19 cellular contexts compared by ENCODE assay signal in the genomic region with DNA sequence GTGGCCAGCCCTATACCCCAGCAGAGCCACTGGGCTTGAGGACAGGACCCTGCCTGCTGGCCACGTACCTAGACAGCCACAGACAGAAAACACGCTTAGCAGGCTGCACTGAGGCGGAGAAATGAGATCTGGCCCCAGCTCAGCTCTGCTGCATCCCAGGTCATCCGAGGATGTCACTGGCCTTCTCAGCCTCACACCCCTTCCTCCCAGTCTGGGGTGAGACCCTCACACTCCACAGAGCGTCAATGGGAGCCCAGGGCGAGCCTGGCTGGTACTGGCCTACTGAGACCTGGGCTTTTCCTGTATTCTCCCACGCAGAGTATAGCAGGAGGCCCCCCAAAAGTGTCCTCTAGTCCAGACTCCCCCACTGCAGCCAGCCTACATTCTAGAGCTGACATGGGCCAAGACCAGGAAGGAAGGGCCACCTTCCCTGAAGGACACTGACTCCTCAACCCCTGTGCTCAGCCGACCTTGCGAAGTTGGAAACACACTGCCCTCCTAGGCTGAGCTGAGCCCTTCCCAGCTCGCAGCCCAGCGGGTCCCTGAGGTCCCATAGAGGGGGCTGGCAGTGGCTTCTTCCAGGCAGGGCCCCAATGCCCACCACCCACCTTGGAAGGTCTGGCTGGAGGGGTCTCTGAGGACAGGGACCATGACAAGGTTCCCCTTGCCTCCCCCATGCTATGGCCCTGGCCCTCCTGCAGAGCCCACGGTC.
A peak's percentile ranks its signal among the peaks of the same experiment; 100 is the strongest.
DNase-seq lines count a peak whose midpoint lies in the region; ATAC-seq, FAIRE-seq and TF ChIP-seq lines count a peak whose summit lies in the region.
"Had no signal": no experiment of that assay in that cellular context is flagged by ENCODE, and none has a peak within 500 bp of the region (broad histone marks: within the 10 kb centered on the region; RNA-seq: fewer than 3 reads in every experiment).

No MANE protein-coding gene starts in this region.

- intact Hi-C loops in ascending aorta (cut with DNase I) (loop anchor here (1.0 to 5.0 kb wide), 3 partner anchors 118 to 227 kb away; a partner anchor contains a TSS), HepG2 (cut with micrococcal nuclease; ENCODE audit: unreplicated experiment) (no loop called here), sigmoid colon (cut with DNase I) (no loop called here)

- H4K20me1 ChIP-seq in HepG2 (ENCODE audit: insufficient read depth, low read length): no peaks in the 10 kb centered on the region

- no peak for FAIRE-seq in HepG2 (lab: Jason Lieb, UNC)

- no peaks in the 10 kb centered on the region for H3K9me3 ChIP-seq in ascending aorta
- no peaks in the 10 kb centered on the region for H3K9me3 ChIP-seq in HepG2 (ENCODE audit: low read length)
- H3K9me3 ChIP-seq in sigmoid colon: no peaks in the 10 kb centered on the region
- H3K9me3 ChIP-seq: Caco-2 had no signal

- DNase-seq in HL-60 (ENCODE audit: low read depth in 1 of 2, low spot score in 1 of 2): no peak
- DNase-seq in ascending aorta (ENCODE audit: low spot score in 2 of 2): no peak
- no peak for DNase-seq in HepG2 (ENCODE audit: low spot score)
- peak; percentile 46 for DNase-seq in sigmoid colon
- DNase-seq in T1000 (lab: John Stamatoyannopoulos, UW): no peak
- no peak for DNase-seq in coronary artery (ENCODE audit: low spot score)
- DNase-seq in stimulated activated naive CD4-positive, alpha-beta T cell treated with Interleukin-2 at 50 U/mL for 16 hours (lab: John Stamatoyannopoulos, UW): no peak
- DNase-seq: ACHN; AML-193; Caco-2; CD4-positive, CD25-positive, alpha-beta regulatory T cell; DMS153; HCEC 1CT; KBM-7; NCI-H1417 treated with DMSO at 0.1 percent for 48 hours; NCI-H1930; NCI-H446; NCI-H69; NK-92 treated with Interleukin-12 subunit alpha and Interleukin-12 subunit beta, amount 100 ng/mL, for 24 hours had no signal

- no peaks in the 10 kb centered on the region for H3K79me2 ChIP-seq in HepG2 (ENCODE audit: insufficient read depth, low read length)

- H3K36me3 ChIP-seq in ascending aorta: no peaks in the 10 kb centered on the region
- no peaks in the 10 kb centered on the region for H3K36me3 ChIP-seq in HepG2 (replicated peaks in 1 of 2; ENCODE audit: control insufficient read depth in 1 of 2, insufficient read depth in 2 of 2, low read length in 2 of 2)
- no peaks in the 10 kb centered on the region for H3K36me3 ChIP-seq in sigmoid colon

- H3K4me3 ChIP-seq in HL-60 (replicated peaks; ENCODE audit: insufficient read depth, low read length) (no peak overlapping the region), ascending aorta (no peak overlapping the region), HepG2 (replicated peaks in 1 of 3; ENCODE audit: insufficient read depth in 1 of 3, low read depth in 2 of 3, low read length in 3 of 3) (no peak overlapping the region), sigmoid colon (no peak overlapping the region), coronary artery (no peak overlapping the region)

- H3K4me1 ChIP-seq in ascending aorta (peaks cover 6 to 28% of the 10 kb centered on the region in 2 donors), HepG2 (ENCODE audit: insufficient read depth, low read length) (peaks cover 9% of the 10 kb centered on the region), sigmoid colon (peaks cover 0 to 14% (median 4%) of the 10 kb centered on the region in 4 donors)

- TF ChIP-seq EP300 in HepG2 (IDR thresholded peaks at IDR 0.05; ENCODE audit: low read depth in 2 of 2, low read length in 2 of 2) (no peak), HepG2 (CRISPR knock-in tag; IDR thresholded peaks at IDR 0.05; ENCODE audit: borderline replicate concordance) (no peak), sigmoid colon (IDR thresholded peaks at IDR 0.05) (no peak)

- TF ChIP-seq POLR2A in HepG2 (IDR thresholded peaks at IDR 0.05; ENCODE audit: insufficient read depth in 1 of 2, low read depth in 2 of 2, low read length in 2 of 2) (no peak), sigmoid colon (IDR thresholded peaks at IDR 0.05) (no peak)

- H3K27me3 ChIP-seq in HL-60 (ENCODE audit: insufficient read depth, poor library complexity, severe bottlenecking): no peaks in the 10 kb centered on the region
- H3K27me3 ChIP-seq in ascending aorta: no peaks in the 10 kb centered on the region
- 0 out of 5 replicates have a peak, but pooled peaks cover 0 to 3% of the 10 kb centered on the region in 2 experiments for H3K27me3 ChIP-seq in HepG2 (ENCODE audit: control insufficient read depth in 1 of 2, insufficient read depth in 2 of 2, low read length in 2 of 2)
- no peaks in the 10 kb centered on the region for H3K27me3 ChIP-seq in sigmoid colon

- TF ChIP-seq CTCF in HL-60 (IDR thresholded peaks at IDR 0.05; ENCODE audit: insufficient read depth, low read length) (no peak), ascending aorta (IDR thresholded peaks at IDR 0.05) (no peak), HepG2 (CRISPR knock-in tag; IDR thresholded peaks at IDR 0.05) (no peak), sigmoid colon (IDR thresholded peaks at IDR 0.05) (no peak), coronary artery (IDR thresholded peaks at IDR 0.05) (no peak)

- in situ Hi-C loops in HepG2 (cut with HindIII; ENCODE audit: extremely low pct_ligation_motif_present, low pct_unique_long_range_greater_than_20kb): no loop called here

- ATAC-seq in HepG2: no peak; the same call in 2 of the 3 replicates

- POLR2A ChIA-PET in HepG2 (lab: Yijun Ruan, JAX): no interaction called here

- TF ChIP-seq RAD21 in HepG2 (CRISPR knock-in tag; IDR thresholded peaks at IDR 0.05): no peak

- no peak overlapping the region for H3K9ac ChIP-seq in HepG2 (ENCODE audit: insufficient read depth, low read depth, low read length)

- WGBS in HepG2 (ENCODE audit: low lambda C conversion rate): 58% methylated on average over 4 of the region's 12 CpGs
- 80 to 89% methylated on average over 12 of the region's 12 CpGs for WGBS in sigmoid colon, 2 donors

- no peak overlapping the region for H3K4me2 ChIP-seq in HepG2 (ENCODE audit: low read depth, low read length)

- no peak overlapping the region for H2AFZ ChIP-seq in HepG2 (ENCODE audit: low read length)

- CTCF ChIA-PET in HepG2 (lab: Yijun Ruan, JAX; ENCODE audit: low intra/inter-chr PET ratio, low total read pairs): no interaction called here

- H3K27ac ChIP-seq in HL-60 (replicated peaks): peak overlapping the region; percentile 30; the same call in 1 of the 2 replicates
- peak overlapping the region; percentile 63 to 66 for H3K27ac ChIP-seq in ascending aorta
- H3K27ac ChIP-seq in HepG2 (ENCODE audit: extremely low read length, insufficient read depth, low read length): no peak overlapping the region
- no peak overlapping the region for H3K27ac ChIP-seq in sigmoid colon
- H3K27ac ChIP-seq in coronary artery: peak overlapping the region in 1 of 2 donors; percentile 68

- BruUV-seq in HepG2 (replicated peaks; lab: Mats Ljungman, UMichigan): no TSS peak

TF ChIP-seq in HepG2, 621 proteins besides CTCF, POLR2A, EP300 and RAD21:
- TF ChIP-seq ATF1 (CRISPR knock-in tag; IDR thresholded peaks at IDR 0.05): no peak
- no peak for TF ChIP-seq ZNF547 (CRISPR knock-in tag; IDR thresholded peaks at IDR 0.05)
- 0 out of 2 replicates have a peak, but pooled peaks have one; percentile 21 for TF ChIP-seq MTA1 (CRISPR knock-in tag; IDR thresholded peaks at IDR 0.05; ENCODE audit: borderline replicate concordance)
- TF ChIP-seq ZNF331 (CRISPR knock-in tag; IDR thresholded peaks at IDR 0.05): no peak
- TF ChIP-seq, protein P1, sequence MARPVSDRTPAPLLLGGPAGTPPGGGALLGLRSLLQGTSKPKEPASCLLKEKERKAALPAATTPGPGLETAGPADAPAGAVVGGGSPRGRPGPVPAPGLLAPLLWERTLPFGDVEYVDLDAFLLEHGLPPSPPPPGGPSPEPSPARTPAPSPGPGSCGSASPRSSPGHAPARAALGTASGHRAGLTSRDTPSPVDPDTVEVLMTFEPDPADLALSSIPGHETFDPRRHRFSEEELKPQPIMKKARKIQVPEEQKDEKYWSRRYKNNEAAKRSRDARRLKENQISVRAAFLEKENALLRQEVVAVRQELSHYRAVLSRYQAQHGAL (CRISPR knock-in tag; IDR thresholded peaks at IDR 0.05; ENCODE audit: not compliant biosample characterization): no peak

Comparison
In these comparisons a context has a peak if more than half of its experiments do, and no peak if none do; other contexts are left out.
1. H3K27ac ChIP-seq: peak in HL-60 (single experiment) and ascending aorta (2 of 2); none in HepG2 (single experiment) and sigmoid colon (0 of 4).